ENCODE assay signal across 18 cellular contexts in genomic region chr4:142366821-142367220, GRCh38.
DNase-seq lines count a peak whose midpoint lies in the region; ATAC-seq and TF ChIP-seq lines count a peak whose summit lies in the region.
"Had no signal": no experiment of that assay in that cellular context is flagged by ENCODE, and none has a peak within 500 bp of the region (broad histone marks: within the 10 kb centered on the region; RNA-seq: fewer than 3 reads in every experiment).

No MANE protein-coding gene starts in this region.

- no peak for TF ChIP-seq EP300 in upper lobe of left lung (IDR thresholded peaks at IDR 0.05)

- peak overlapping the region; percentile 49 for H3K27ac Mint-ChIP-seq in CD8-positive, alpha-beta T cell
- peak overlapping the region; percentile 73 for H3K27ac Mint-ChIP-seq in activated CD4-positive, alpha-beta memory T cell treated with anti-CD3 and anti-CD28 coated beads for 36 hours
- H3K27ac Mint-ChIP-seq: activated CD8-positive, alpha-beta memory T cell treated with anti-CD3 and anti-CD28 coated beads, Interleukin-2, amount 10 ng/mL, durations not matched to agents 7 days and 5 days had no signal

- no peaks in the 10 kb centered on the region for H3K27me3 Mint-ChIP-seq in CD8-positive, alpha-beta T cell (ENCODE audit: low read depth)
- no peaks in the 10 kb centered on the region for H3K27me3 Mint-ChIP-seq in activated CD4-positive, alpha-beta memory T cell treated with anti-CD3 and anti-CD28 coated beads for 36 hours
- H3K27me3 Mint-ChIP-seq: activated CD8-positive, alpha-beta memory T cell treated with anti-CD3 and anti-CD28 coated beads, Interleukin-2, amount 10 ng/mL, durations not matched to agents 7 days and 5 days; naive B cell had no signal

- peaks cover 35% of the 10 kb centered on the region for H3K4me1 ChIP-seq in CD8-positive, alpha-beta T cell (ENCODE audit: insufficient read depth, low read length)
- peaks cover 0 to 7% (median 2%) of the 10 kb centered on the region in 4 donors for H3K4me1 ChIP-seq in upper lobe of left lung

- no peak for DNase-seq in CD8-positive, alpha-beta T cell
- DNase-seq in GDM1 (lab: John Stamatoyannopoulos, UW) (peak; percentile 23), foreskin fibroblast (peak; percentile 60 to 79), substantia nigra (lab: John Stamatoyannopoulos, UW) (no peak), upper lobe of left lung (no peak), middle frontal gyrus (ENCODE audit: extremely low spot score, low spot score) (no peak), foreskin melanocyte (no peak)
- DNase-seq in activated CD4-positive, alpha-beta memory T cell treated with anti-CD3 and anti-CD28 coated beads for 36 hours, result no peak
- DNase-seq: activated CD8-positive, alpha-beta memory T cell treated with anti-CD3 and anti-CD28 coated beads, Interleukin-2, amount 10 ng/mL, durations not matched to agents 7 days and 5 days; amygdala; naive B cell; NCI-H1092; NCI-H2171; stimulated activated CD4-positive, alpha-beta T cell treated with anti-CD3 and anti-CD28 coated beads, Interleukin-2, amount 100 ng/mL, for 48 hours; upper lobe of right lung had no signal

- no peak for TF ChIP-seq CTCF in CD8-positive, alpha-beta T cell (IDR thresholded peaks at IDR 0.05)
- TF ChIP-seq CTCF in foreskin fibroblast (IDR thresholded peaks at IDR 0.05; ENCODE audit: low read depth, low read length) (no peak), upper lobe of left lung (IDR thresholded peaks at IDR 0.05) (no peak)

- TF ChIP-seq POLR2A in upper lobe of left lung (IDR thresholded peaks at IDR 0.05), result no peak

- H3K4me3 Mint-ChIP-seq in CD8-positive, alpha-beta T cell, result no peak overlapping the region
- peak overlapping the region; percentile 4 for H3K4me3 Mint-ChIP-seq in activated CD4-positive, alpha-beta memory T cell treated with anti-CD3 and anti-CD28 coated beads for 36 hours
- H3K4me3 Mint-ChIP-seq: activated CD8-positive, alpha-beta memory T cell treated with anti-CD3 and anti-CD28 coated beads, Interleukin-2, amount 10 ng/mL, durations not matched to agents 7 days and 5 days; naive B cell had no signal

- no peaks in the 10 kb centered on the region for H3K27me3 ChIP-seq in CD8-positive, alpha-beta T cell (ENCODE audit: insufficient read depth, low read length)
- no peaks in the 10 kb centered on the region for H3K27me3 ChIP-seq in upper lobe of left lung
- H3K27me3 ChIP-seq: esophagus muscularis mucosa, upper lobe of right lung had no signal

- ATAC-seq in CD8-positive, alpha-beta T cell, result peak; percentile 20
- ATAC-seq in upper lobe of left lung (ENCODE audit: low FRiP score in 2 of 2), result no peak
- ATAC-seq: activated CD8-positive, alpha-beta memory T cell treated with anti-CD3 and anti-CD28 coated beads, Interleukin-2, amount 10 ng/mL, durations not matched to agents 7 days and 5 days; left lobe of liver; upper lobe of right lung had no signal

- no peaks in the 10 kb centered on the region for H3K36me3 ChIP-seq in CD8-positive, alpha-beta T cell (ENCODE audit: insufficient read depth, low read length)
- no peaks in the 10 kb centered on the region for H3K36me3 ChIP-seq in upper lobe of left lung
- H3K36me3 ChIP-seq: esophagus muscularis mucosa, upper lobe of right lung had no signal

- POLR2A ChIA-PET in CD8-positive, alpha-beta T cell (lab: Charles Lee), result interaction anchor here (1.9 kb wide), 1 partner anchor 12 kb away, joined by 5 read pairs; no protein-coding TSS in a partner anchor
- POLR2A ChIA-PET in activated CD4-positive, alpha-beta memory T cell treated with anti-CD3 and anti-CD28 coated beads for 36 hours (lab: Charles Lee), result interaction anchor here (0.9 to 2.6 kb wide), 5 partner anchors 8 to 40 kb away, joined by 3 to 8 read pairs (median 4); no protein-coding TSS in a partner anchor

- no peaks in the 10 kb centered on the region for H3K9me3 ChIP-seq in CD8-positive, alpha-beta T cell (ENCODE audit: low read length)
- H3K9me3 ChIP-seq in upper lobe of left lung, result peaks cover 0 to 4% (median 0%) of the 10 kb centered on the region in 4 donors
- H3K9me3 ChIP-seq: esophagus muscularis mucosa, upper lobe of right lung had no signal

- H3K27ac ChIP-seq in CD8-positive, alpha-beta T cell (ENCODE audit: low read depth, low read length), result no peak overlapping the region
- H3K27ac ChIP-seq in substantia nigra (ENCODE audit: low read depth, low read length, poor library complexity, severe bottlenecking), result no peak overlapping the region
- no peak overlapping the region for H3K27ac ChIP-seq in upper lobe of left lung
- H3K27ac ChIP-seq: C4-2B, esophagus muscularis mucosa, upper lobe of right lung had no signal

- CTCF ChIA-PET in CD8-positive, alpha-beta T cell (lab: Charles Lee), result interaction anchor here (0.8 to 1.5 kb wide), 3 partner anchors 14 to 18 kb away, joined by 3 to 5 read pairs (median 4); no protein-coding TSS in a partner anchor
- CTCF ChIA-PET in activated CD4-positive, alpha-beta memory T cell treated with anti-CD3 and anti-CD28 coated beads for 36 hours (lab: Charles Lee), result interaction anchor here (0.6 to 1.9 kb wide), 5 partner anchors 9 to 89 kb away, joined by 3 to 6 read pairs (median 4); no protein-coding TSS in a partner anchor

- intact Hi-C loops in CD8-positive, alpha-beta T cell (cut with DNase I, micrococcal nuclease), result loop anchor here in 1 of 2 experiments (1.0 to 2.0 kb wide), 2 partner anchors 10 to 20 kb away; no protein-coding TSS in a partner anchor
- intact Hi-C loops in activated CD4-positive, alpha-beta memory T cell treated with anti-CD3 and anti-CD28 coated beads for 36 hours (cut with micrococcal nuclease), result loop anchor here (1.0 to 10.0 kb wide), 3 partner anchors 8 to 818 kb away; partner anchors contain the start of gene USP38

- peaks cover 9% of the 10 kb centered on the region for H3K9me3 Mint-ChIP-seq in CD8-positive, alpha-beta T cell
- H3K9me3 Mint-ChIP-seq in activated CD4-positive, alpha-beta memory T cell treated with anti-CD3 and anti-CD28 coated beads for 36 hours, result peaks cover 11% of the 10 kb centered on the region

- H3K4me3 ChIP-seq in CD8-positive, alpha-beta T cell (ENCODE audit: low read depth, low read length), result no peak overlapping the region
- H3K4me3 ChIP-seq in foreskin fibroblast (ENCODE audit: low read depth in 1 of 2, low read length in 2 of 2), result no peak overlapping the region
- H3K4me3 ChIP-seq in upper lobe of left lung, result no peak overlapping the region
- H3K4me3 ChIP-seq: esophagus muscularis mucosa, upper lobe of right lung had no signal

- H3K4me1 Mint-ChIP-seq in CD8-positive, alpha-beta T cell (ENCODE audit: low read depth), result peaks cover 71% of the 10 kb centered on the region
- H3K4me1 Mint-ChIP-seq in activated CD4-positive, alpha-beta memory T cell treated with anti-CD3 and anti-CD28 coated beads for 36 hours (ENCODE audit: low read depth), result peaks cover 75% of the 10 kb centered on the region
- H3K4me1 Mint-ChIP-seq: naive B cell had no signal

- peaks cover 29% of the 10 kb centered on the region for H3K36me3 Mint-ChIP-seq in CD8-positive, alpha-beta T cell
- H3K36me3 Mint-ChIP-seq in activated CD4-positive, alpha-beta memory T cell treated with anti-CD3 and anti-CD28 coated beads for 36 hours, result peaks cover 36% of the 10 kb centered on the region
- H3K36me3 Mint-ChIP-seq: naive B cell had no signal

Comparison
In these comparisons a context has a peak if more than half of its experiments do, and no peak if none do; other contexts are left out.
1. DNase-seq: peak in GDM1 (single experiment) and foreskin fibroblast (2 of 2); none in CD8-positive, alpha-beta T cell (0 of 7), activated CD4-positive, alpha-beta memory T cell treated with anti-CD3 and anti-CD28 coated beads for 36 hours (single experiment), substantia nigra (0 of 49), upper lobe of left lung (0 of 2), middle frontal gyrus (single experiment) and foreskin melanocyte (single experiment).